8 cellular contexts compared by ENCODE assay signal in genomic region chr2:73736855-73737779, GRCh38. TPM values are rescaled to one million over a fixed set of nuclear protein-coding genes. Genes with fewer than 3 reads are reported as not detected.
DNase-seq lines count a peak whose midpoint lies in the region; ATAC-seq and TF ChIP-seq lines count a peak whose summit lies in the region.

TSS of gene TPRKB (minus strand) at chr2:73737345. CDS start at chr2:73734569, 2,776 bp downstream.

- intact Hi-C loops in CD8-positive, alpha-beta T cell (cut with DNase I, micrococcal nuclease) = loop anchor here (1.0 to 10.0 kb wide), 16 partner anchors 43 to 1908 kb away; partner anchors contain the start of genes FBXO41 (in 2 of the 2), TTC31 (in 2 of the 2), ALMS1 (in 1 of the 2) and CCDC142 (in 1 of the 2)

- no peaks in the 10 kb centered on the region for H3K27me3 Mint-ChIP-seq in CD8-positive, alpha-beta T cell (ENCODE audit: low read depth)

- peak within 1 kb of the TSS; percentile 98 for H3K4me3 Mint-ChIP-seq in CD8-positive, alpha-beta T cell

- H3K9me3 ChIP-seq in CD8-positive, alpha-beta T cell (ENCODE audit: low read length) = no peaks in the 10 kb centered on the region
- H3K9me3 ChIP-seq in effector memory CD4-positive, alpha-beta T cell (ENCODE audit: control insufficient read depth, low read length) = no peaks in the 10 kb centered on the region

- DNase-seq in CD8-positive, alpha-beta T cell = peak; percentile 86 to 97 (median 95)
- DNase-seq in HS-27A (ENCODE audit: low read depth) (peak; percentile 78), NK-92 (lab: John Stamatoyannopoulos, UW; ENCODE audit: unreplicated experiment) (peak; percentile 73), medulla oblongata (ENCODE audit: extremely low spot score) (peak; percentile 98)
- peak; percentile 88 to 89 for DNase-seq in activated CD8-positive, alpha-beta memory T cell treated with anti-CD3 and anti-CD28 coated beads for 1 hour (ENCODE audit: extremely low read depth in 1 of 2, low read depth in 1 of 2)
- DNase-seq in effector memory CD4-positive, alpha-beta T cell = peak; percentile 88 to 90 (median 90)
- peak; percentile 89 for DNase-seq in stimulated activated CD8-positive, alpha-beta memory T cell treated with anti-CD3 and anti-CD28 coated beads, Interleukin-12 subunit alpha, Interleukin-12 subunit beta, amount 100 ng/mL, for 1 hour (ENCODE audit: low read depth)

- peaks cover 23% of the 10 kb centered on the region for H3K4me1 Mint-ChIP-seq in CD8-positive, alpha-beta T cell (ENCODE audit: low read depth)

- H3K4me1 ChIP-seq in CD8-positive, alpha-beta T cell (ENCODE audit: insufficient read depth, low read length) = peaks cover 18% of the 10 kb centered on the region
- peaks cover 4% of the 10 kb centered on the region for H3K4me1 ChIP-seq in effector memory CD4-positive, alpha-beta T cell (ENCODE audit: control insufficient read depth, insufficient read depth, low read length, poor library complexity, severe bottlenecking)

- H3K27ac ChIP-seq in CD8-positive, alpha-beta T cell (ENCODE audit: low read depth, low read length) = peak within 1 kb of the TSS; percentile 44
- H3K27ac ChIP-seq in effector memory CD4-positive, alpha-beta T cell (ENCODE audit: insufficient read depth, low read length, poor library complexity, severe bottlenecking) = peak within 1 kb of the TSS; percentile 58

- H3K27ac Mint-ChIP-seq in CD8-positive, alpha-beta T cell = peak within 1 kb of the TSS; percentile 96

- peak; percentile 95 for ATAC-seq in CD8-positive, alpha-beta T cell
- peak; percentile 92 for ATAC-seq in GM19467 (IDR thresholded peaks at IDR 0.05; ENCODE audit: unreplicated experiment)

- no peaks in the 10 kb centered on the region for H3K27me3 ChIP-seq in CD8-positive, alpha-beta T cell (ENCODE audit: insufficient read depth, low read length)
- H3K27me3 ChIP-seq in effector memory CD4-positive, alpha-beta T cell (replicated peaks; ENCODE audit: control insufficient read depth, insufficient read depth, low read length, poor library complexity, severe bottlenecking) = no peaks in the 10 kb centered on the region

- H3K36me3 Mint-ChIP-seq in CD8-positive, alpha-beta T cell = peaks cover 38% of the 10 kb centered on the region

- CTCF ChIA-PET in CD8-positive, alpha-beta T cell (lab: Charles Lee) = interaction anchor here (1.0 to 1.1 kb wide), 2 partner anchors 86 to 795 kb away, joined by 3 read pairs; no protein-coding TSS in a partner anchor

- H3K4me3 ChIP-seq in CD8-positive, alpha-beta T cell (ENCODE audit: low read depth, low read length) = peak within 1 kb of the TSS; percentile 57
- H3K4me3 ChIP-seq in effector memory CD4-positive, alpha-beta T cell (ENCODE audit: insufficient read depth, low read depth, low read length, poor library complexity, severe bottlenecking) = peak within 1 kb of the TSS; percentile 69

- no peaks in the 10 kb centered on the region for H3K9me3 Mint-ChIP-seq in CD8-positive, alpha-beta T cell

- POLR2A ChIA-PET in CD8-positive, alpha-beta T cell (lab: Charles Lee) = interaction anchor here (0.6 to 1.9 kb wide), 10 partner anchors 10 to 720 kb away, joined by 3 to 10 read pairs (median 4); partner anchors contain the start of genes ALMS1, INO80B, MOB1A and SFXN5

- no peak for TF ChIP-seq CTCF in CD8-positive, alpha-beta T cell (IDR thresholded peaks at IDR 0.05)

- H3K36me3 ChIP-seq in CD8-positive, alpha-beta T cell (ENCODE audit: insufficient read depth, low read length) = peaks cover 12% of the 10 kb centered on the region
- H3K36me3 ChIP-seq in effector memory CD4-positive, alpha-beta T cell (ENCODE audit: control insufficient read depth, insufficient read depth, low read length) = peaks cover 8% of the 10 kb centered on the region

RNA-seq across cellular contexts. Expression of gene TPRKB, which starts in this region (rescaled TPM):
- total RNA-seq in CD8-positive, alpha-beta T cell = 10 to 100 TPM; 19.8 to 21.7 TPM

Comparison
In these comparisons a context has a peak if more than half of its experiments do, and no peak if none do; other contexts are left out.
1. Peak in every context shown above with its lines: DNase-seq, ATAC-seq, H3K4me3 ChIP-seq and H3K27ac ChIP-seq.